In the genomic region with DNA sequence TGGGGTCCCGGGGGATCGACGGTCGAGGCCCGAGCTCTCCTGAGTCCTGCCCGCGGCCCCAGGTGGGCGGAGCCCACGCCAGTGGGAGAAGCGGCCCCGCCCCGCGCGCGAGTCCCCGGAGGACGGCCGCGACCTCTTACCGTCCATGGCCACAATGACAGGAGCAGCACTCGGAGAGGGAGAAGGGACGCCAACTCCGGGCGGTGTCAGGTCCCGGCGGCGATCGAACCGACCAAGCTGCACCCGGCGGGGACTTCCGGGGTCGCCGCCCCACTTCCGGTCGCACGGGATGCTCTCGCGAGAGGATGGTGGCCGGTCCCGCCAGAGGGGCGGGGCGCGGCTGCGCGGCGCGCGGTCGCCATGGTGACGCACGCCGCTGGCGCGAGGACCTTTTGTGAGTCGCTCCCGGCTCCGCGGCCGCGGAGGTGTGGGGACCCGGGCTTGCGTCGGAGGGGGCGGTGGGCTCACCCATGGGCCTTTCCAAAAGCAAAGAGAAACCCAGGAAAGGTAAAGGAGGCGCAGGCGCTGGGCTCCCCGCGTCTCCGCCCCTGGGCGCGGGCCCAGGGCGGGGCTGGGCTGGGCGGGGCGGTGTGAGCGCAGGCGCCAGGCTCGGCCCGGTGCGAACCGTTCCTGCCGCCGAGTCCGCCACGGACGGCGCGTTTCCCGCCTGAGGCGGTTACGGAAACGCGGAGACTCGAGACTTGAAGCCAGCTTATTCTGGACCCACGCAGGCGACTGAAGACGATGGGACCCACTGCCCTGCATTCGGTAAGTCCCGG, we compare ENCODE assay signal across 1 cellular context.
A peak's percentile ranks its signal among the peaks of the same experiment; 100 is the strongest.
TF ChIP-seq lines count a peak whose summit lies in the region.

A gene (minus strand): TSS at position 267 of the 779 bp plus-strand sequence. CDS start 120 bp downstream, at position 147.
A gene (plus strand): TSS at position 395 of the 779 bp plus-strand sequence. CDS start 76 bp downstream, at position 471.

TF ChIP-seq in WTC11, 78 proteins besides CTCF, POLR2A, EP300 and RAD21 (continued from another document):
- TF ChIP-seq ZNF317 (CRISPR knock-in tag; IDR thresholded peaks at IDR 0.05; ENCODE audit: borderline replicate concordance, low read depth) (0 out of 2 replicates have a peak, but pooled peaks have one; percentile 7), ZNF671 (CRISPR knock-in tag; IDR thresholded peaks at IDR 0.05) (no peak), TCF7 (CRISPR knock-in tag; IDR thresholded peaks at IDR 0.05; ENCODE audit: low read depth) (no peak), ETV6 (CRISPR knock-in tag; IDR thresholded peaks at IDR 0.05) (peak; percentile 56; the same call in 1 of the 2 replicates), FOXP1 (CRISPR knock-in tag; IDR thresholded peaks at IDR 0.05; ENCODE audit: borderline replicate concordance) (peak; percentile 42; the same call in 1 of the 2 replicates)
- TF ChIP-seq, protein P1, sequence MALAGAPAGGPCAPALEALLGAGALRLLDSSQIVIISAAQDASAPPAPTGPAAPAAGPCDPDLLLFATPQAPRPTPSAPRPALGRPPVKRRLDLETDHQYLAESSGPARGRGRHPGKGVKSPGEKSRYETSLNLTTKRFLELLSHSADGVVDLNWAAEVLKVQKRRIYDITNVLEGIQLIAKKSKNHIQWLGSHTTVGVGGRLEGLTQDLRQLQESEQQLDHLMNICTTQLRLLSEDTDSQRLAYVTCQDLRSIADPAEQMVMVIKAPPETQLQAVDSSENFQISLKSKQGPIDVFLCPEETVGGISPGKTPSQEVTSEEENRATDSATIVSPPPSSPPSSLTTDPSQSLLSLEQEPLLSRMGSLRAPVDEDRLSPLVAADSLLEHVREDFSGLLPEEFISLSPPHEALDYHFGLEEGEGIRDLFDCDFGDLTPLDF (CRISPR knock-in tag; IDR thresholded peaks at IDR 0.05) = no peak
- TF ChIP-seq, protein P2, sequence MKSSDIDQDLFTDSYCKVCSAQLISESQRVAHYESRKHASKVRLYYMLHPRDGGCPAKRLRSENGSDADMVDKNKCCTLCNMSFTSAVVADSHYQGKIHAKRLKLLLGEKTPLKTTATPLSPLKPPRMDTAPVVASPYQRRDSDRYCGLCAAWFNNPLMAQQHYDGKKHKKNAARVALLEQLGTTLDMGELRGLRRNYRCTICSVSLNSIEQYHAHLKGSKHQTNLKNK (CRISPR knock-in tag; IDR thresholded peaks at IDR 0.05) = no peak
TF ChIP-seq in WTC11: peak in this region for 17.
